In genomic region chr3:42830437-42831320, GRCh38 we compare ENCODE assay signal across 9 cellular contexts. TPM values are rescaled to one million over a fixed set of nuclear protein-coding genes. Genes with fewer than 3 reads are reported as not detected.
DNase-seq lines count a peak whose midpoint lies in the region; ATAC-seq and TF ChIP-seq lines count a peak whose summit lies in the region.
"Had no signal": no experiment of that assay in that cellular context is flagged by ENCODE, and none has a peak within 500 bp of the region (broad histone marks: within the 10 kb centered on the region; RNA-seq: fewer than 3 reads in every experiment).

No MANE protein-coding gene starts in this region.

- ATAC-seq in HG03439 (IDR thresholded peaks at IDR 0.05; ENCODE audit: unreplicated experiment) (no peak), GM18870 (IDR thresholded peaks at IDR 0.05; ENCODE audit: unreplicated experiment) (no peak)

- peaks cover 20% of the 10 kb centered on the region for H3K4me1 Mint-ChIP-seq in brain

- H3K9me3 Mint-ChIP-seq in brain, result no peaks in the 10 kb centered on the region
- H3K9me3 Mint-ChIP-seq: T-helper 1 cell treated with Interleukin-12 subunit alpha and Interleukin-12 subunit beta and Interleukin-4 antibody, amounts not matched to agents 30 μg/mL and 1 μg/mL, for 36 hours had no signal

- H3K4me3 Mint-ChIP-seq in brain, result peak overlapping the region in 1 of 5 experiments; percentile 26
- H3K4me3 Mint-ChIP-seq: T-helper 1 cell treated with Interleukin-12 subunit alpha and Interleukin-12 subunit beta and Interleukin-4 antibody, amounts not matched to agents 30 μg/mL and 1 μg/mL, for 36 hours had no signal

- H3K27me3 Mint-ChIP-seq in brain, result peaks cover 5% of the 10 kb centered on the region

- no peaks in the 10 kb centered on the region for H3K36me3 Mint-ChIP-seq in brain

- peak; percentile 67 to 68 for TF ChIP-seq CTCF in brain (conservative IDR thresholded peaks at IDR 0.05)

- DNase-seq in GDM1 (lab: John Stamatoyannopoulos, UW) (peak; percentile 44), NCI-H1105 treated with DMSO at 0.1 percent for 48 hours (lab: John Stamatoyannopoulos, UW) (peak; percentile 46), myocyte (ENCODE audit: low read depth) (peak; percentile 37), dedifferentiated amniotic fluid mesenchymal stem cell (ENCODE audit: extremely low spot score) (no peak)
- no peak for DNase-seq in activated CD4-positive, alpha-beta T cell treated with anti-CD3 and anti-CD28 coated beads, Interleukin-2, amount 50 U/mL, for 48 hours

- H3K27ac Mint-ChIP-seq in brain, result peak overlapping the region in 1 of 5 experiments; percentile 67
- H3K27ac Mint-ChIP-seq: T-helper 1 cell treated with Interleukin-12 subunit alpha and Interleukin-12 subunit beta and Interleukin-4 antibody, amounts not matched to agents 30 μg/mL and 1 μg/mL, for 36 hours had no signal

RNA-seq across cellular contexts. Expression of gene ACKR2, which starts 21.4 kb away (rescaled TPM):
- 1.6 TPM for polyA plus RNA-seq in brain (ENCODE audit: insufficient read depth, low read depth, low replicate concordance)
- 0.11 TPM in 1 of 2 replicates, not detected in the other for total RNA-seq in myocyte
- polyA plus RNA-seq in myocyte (2012), result 3.5 TPM

RNA-seq across cellular contexts. Expression of gene HIGD1A, which starts 26.4 kb away (rescaled TPM):
- polyA plus RNA-seq in brain (ENCODE audit: insufficient read depth, low read depth, low replicate concordance), result 252 TPM
- 192 and 193 TPM in 2 replicates for total RNA-seq in myocyte
- 106 TPM for polyA plus RNA-seq in myocyte (2012)

RNA-seq across cellular contexts. Expression of gene CYP8B1, which starts 45.0 kb away (rescaled TPM):
- polyA plus RNA-seq in brain (ENCODE audit: insufficient read depth, low read depth, low replicate concordance), result not detected
- total RNA-seq in myocyte, result not detected in 2 replicates
- polyA plus RNA-seq in myocyte (2012), result 0.21 TPM

RNA-seq across cellular contexts. Expression of gene CCDC13, which starts 57.6 kb away (rescaled TPM):
- 4.3 TPM for polyA plus RNA-seq in brain (ENCODE audit: insufficient read depth, low read depth, low replicate concordance)
- 1.0 and 1.2 TPM in 2 replicates for total RNA-seq in myocyte
- polyA plus RNA-seq in myocyte (2012), result 0.62 TPM

Comparison
In these comparisons a context has a peak if more than half of its experiments do, and no peak if none do; other contexts are left out.
1. DNase-seq: peak in GDM1 (single experiment), NCI-H1105 treated with DMSO at 0.1 percent for 48 hours (single experiment) and myocyte (single experiment); none in activated CD4-positive, alpha-beta T cell treated with anti-CD3 and anti-CD28 coated beads, Interleukin-2, amount 50 U/mL, for 48 hours (0 of 2) and dedifferentiated amniotic fluid mesenchymal stem cell (single experiment).